In the genomic region with DNA sequence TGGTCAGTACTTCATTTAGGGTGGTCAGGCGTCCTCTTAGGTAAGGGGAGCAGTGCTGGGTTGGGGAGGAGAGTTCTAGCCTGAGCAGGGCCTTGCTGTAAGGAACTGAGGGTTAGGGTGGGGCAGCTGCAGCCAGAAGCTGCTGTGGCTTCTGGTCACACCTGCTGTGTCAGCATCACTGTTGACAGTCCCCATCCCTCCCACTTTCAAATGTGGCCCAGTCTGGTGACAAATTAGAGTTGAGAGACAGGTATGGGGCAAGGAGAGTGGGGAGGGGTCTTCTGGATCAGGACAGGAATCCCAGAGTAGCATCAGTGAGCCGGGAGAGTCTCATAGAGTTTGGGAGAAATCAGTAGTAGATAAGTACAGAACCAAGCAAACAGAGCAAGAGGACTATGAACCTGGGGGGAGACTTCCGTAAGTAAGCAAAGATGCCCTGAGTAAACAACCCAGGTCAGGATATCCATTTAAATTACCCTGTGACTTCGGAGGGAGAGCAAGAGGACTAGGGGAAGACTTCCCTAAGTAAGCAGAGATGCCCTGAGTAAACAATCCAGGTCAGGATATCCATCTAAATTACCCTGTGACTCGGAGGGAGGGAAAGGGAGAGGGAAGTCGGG, we compare ENCODE assay signal across 1 cellular context.
TF ChIP-seq lines count a peak whose summit lies in the region.

No MANE protein-coding gene starts in this region.

TF ChIP-seq in HEK293, 187 proteins besides CTCF, POLR2A, EP300 and RAD21 (continued from another document):
- TF ChIP-seq, protein P1, sequence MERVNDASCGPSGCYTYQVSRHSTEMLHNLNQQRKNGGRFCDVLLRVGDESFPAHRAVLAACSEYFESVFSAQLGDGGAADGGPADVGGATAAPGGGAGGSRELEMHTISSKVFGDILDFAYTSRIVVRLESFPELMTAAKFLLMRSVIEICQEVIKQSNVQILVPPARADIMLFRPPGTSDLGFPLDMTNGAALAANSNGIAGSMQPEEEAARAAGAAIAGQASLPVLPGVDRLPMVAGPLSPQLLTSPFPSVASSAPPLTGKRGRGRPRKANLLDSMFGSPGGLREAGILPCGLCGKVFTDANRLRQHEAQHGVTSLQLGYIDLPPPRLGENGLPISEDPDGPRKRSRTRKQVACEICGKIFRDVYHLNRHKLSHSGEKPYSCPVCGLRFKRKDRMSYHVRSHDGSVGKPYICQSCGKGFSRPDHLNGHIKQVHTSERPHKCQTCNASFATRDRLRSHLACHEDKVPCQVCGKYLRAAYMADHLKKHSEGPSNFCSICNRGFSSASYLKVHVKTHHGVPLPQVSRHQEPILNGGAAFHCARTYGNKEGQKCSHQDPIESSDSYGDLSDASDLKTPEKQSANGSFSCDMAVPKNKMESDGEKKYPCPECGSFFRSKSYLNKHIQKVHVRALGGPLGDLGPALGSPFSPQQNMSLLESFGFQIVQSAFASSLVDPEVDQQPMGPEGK (tag by site-specific recombination; IDR thresholded peaks at IDR 0.05): peak; percentile 76
- TF ChIP-seq ZNF571 (tag by site-specific recombination; IDR thresholded peaks at IDR 0.05): no peak
- TF ChIP-seq ZNF169 (tag by site-specific recombination; IDR thresholded peaks at IDR 0.05): no peak
- TF ChIP-seq WT1 (tag by site-specific recombination; IDR thresholded peaks at IDR 0.05): peak; percentile 90
- TF ChIP-seq SCRT1 (tag by site-specific recombination; IDR thresholded peaks at IDR 0.05; ENCODE audit: borderline replicate concordance): no peak
- no peak for TF ChIP-seq ZNF202 (tag by site-specific recombination; IDR thresholded peaks at IDR 0.05; ENCODE audit: borderline replicate concordance)
- TF ChIP-seq, protein P2, sequence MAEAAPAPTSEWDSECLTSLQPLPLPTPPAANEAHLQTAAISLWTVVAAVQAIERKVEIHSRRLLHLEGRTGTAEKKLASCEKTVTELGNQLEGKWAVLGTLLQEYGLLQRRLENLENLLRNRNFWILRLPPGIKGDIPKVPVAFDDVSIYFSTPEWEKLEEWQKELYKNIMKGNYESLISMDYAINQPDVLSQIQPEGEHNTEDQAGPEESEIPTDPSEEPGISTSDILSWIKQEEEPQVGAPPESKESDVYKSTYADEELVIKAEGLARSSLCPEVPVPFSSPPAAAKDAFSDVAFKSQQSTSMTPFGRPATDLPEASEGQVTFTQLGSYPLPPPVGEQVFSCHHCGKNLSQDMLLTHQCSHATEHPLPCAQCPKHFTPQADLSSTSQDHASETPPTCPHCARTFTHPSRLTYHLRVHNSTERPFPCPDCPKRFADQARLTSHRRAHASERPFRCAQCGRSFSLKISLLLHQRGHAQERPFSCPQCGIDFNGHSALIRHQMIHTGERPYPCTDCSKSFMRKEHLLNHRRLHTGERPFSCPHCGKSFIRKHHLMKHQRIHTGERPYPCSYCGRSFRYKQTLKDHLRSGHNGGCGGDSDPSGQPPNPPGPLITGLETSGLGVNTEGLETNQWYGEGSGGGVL (tag by site-specific recombination; IDR thresholded peaks at IDR 0.05): peak; percentile 50
- TF ChIP-seq ZNF341 (tag by site-specific recombination; IDR thresholded peaks at IDR 0.05; ENCODE audit: low read depth): 0 out of 2 replicates have a peak, but pooled peaks have one; percentile 38
- no peak for TF ChIP-seq SALL2 (tag by site-specific recombination; IDR thresholded peaks at IDR 0.05; ENCODE audit: borderline replicate concordance)
- no peak for TF ChIP-seq ZFHX2 (tag by site-specific recombination; conservative IDR thresholded peaks at IDR 0.05)
- TF ChIP-seq, protein P3, sequence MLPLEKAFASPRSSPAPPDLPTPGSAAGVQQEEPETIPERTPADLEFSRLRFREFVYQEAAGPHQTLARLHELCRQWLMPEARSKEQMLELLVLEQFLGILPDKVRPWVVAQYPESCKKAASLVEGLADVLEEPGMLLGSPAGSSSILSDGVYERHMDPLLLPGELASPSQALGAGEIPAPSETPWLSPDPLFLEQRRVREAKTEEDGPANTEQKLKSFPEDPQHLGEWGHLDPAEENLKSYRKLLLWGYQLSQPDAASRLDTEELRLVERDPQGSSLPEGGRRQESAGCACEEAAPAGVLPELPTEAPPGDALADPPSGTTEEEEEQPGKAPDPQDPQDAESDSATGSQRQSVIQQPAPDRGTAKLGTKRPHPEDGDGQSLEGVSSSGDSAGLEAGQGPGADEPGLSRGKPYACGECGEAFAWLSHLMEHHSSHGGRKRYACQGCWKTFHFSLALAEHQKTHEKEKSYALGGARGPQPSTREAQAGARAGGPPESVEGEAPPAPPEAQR (tag by site-specific recombination; IDR thresholded peaks at IDR 0.05): no peak
- TF ChIP-seq ZNF776 (tag by site-specific recombination; IDR thresholded peaks at IDR 0.05; ENCODE audit: borderline replicate concordance): no peak
- no peak for TF ChIP-seq ZNF184 (tag by site-specific recombination; IDR thresholded peaks at IDR 0.05)
- peak; percentile 73 for TF ChIP-seq GLIS1 (tag by site-specific recombination; IDR thresholded peaks at IDR 0.05)
- TF ChIP-seq, protein P4, sequence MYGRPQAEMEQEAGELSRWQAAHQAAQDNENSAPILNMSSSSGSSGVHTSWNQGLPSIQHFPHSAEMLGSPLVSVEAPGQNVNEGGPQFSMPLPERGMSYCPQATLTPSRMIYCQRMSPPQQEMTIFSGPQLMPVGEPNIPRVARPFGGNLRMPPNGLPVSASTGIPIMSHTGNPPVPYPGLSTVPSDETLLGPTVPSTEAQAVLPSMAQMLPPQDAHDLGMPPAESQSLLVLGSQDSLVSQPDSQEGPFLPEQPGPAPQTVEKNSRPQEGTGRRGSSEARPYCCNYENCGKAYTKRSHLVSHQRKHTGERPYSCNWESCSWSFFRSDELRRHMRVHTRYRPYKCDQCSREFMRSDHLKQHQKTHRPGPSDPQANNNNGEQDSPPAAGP (tag by site-specific recombination; IDR thresholded peaks at IDR 0.05): peak; percentile 52; the same call in 1 of the 2 replicates
- TF ChIP-seq ZNF404 (tag by site-specific recombination; IDR thresholded peaks at IDR 0.05): no peak
- no peak for TF ChIP-seq ZNF558 (tag by site-specific recombination; IDR thresholded peaks at IDR 0.05)
- no peak for TF ChIP-seq ZNF24 (tag by site-specific recombination; IDR thresholded peaks at IDR 0.05)
- TF ChIP-seq ZIC2 (tag by site-specific recombination; IDR thresholded peaks at IDR 0.05): no peak
- TF ChIP-seq OSR2 (tag by site-specific recombination; IDR thresholded peaks at IDR 0.05): peak; percentile 82
- no peak for TF ChIP-seq RBAK (tag by site-specific recombination; IDR thresholded peaks at IDR 0.05)
- TF ChIP-seq ZNF2 (tag by site-specific recombination; IDR thresholded peaks at IDR 0.05): no peak
- 0 out of 2 replicates have a peak, but pooled peaks have one; percentile 38 for TF ChIP-seq SP7 (tag by site-specific recombination; IDR thresholded peaks at IDR 0.05)
- TF ChIP-seq ZFP69B (tag by site-specific recombination; IDR thresholded peaks at IDR 0.05): no peak
- TF ChIP-seq, protein P5, sequence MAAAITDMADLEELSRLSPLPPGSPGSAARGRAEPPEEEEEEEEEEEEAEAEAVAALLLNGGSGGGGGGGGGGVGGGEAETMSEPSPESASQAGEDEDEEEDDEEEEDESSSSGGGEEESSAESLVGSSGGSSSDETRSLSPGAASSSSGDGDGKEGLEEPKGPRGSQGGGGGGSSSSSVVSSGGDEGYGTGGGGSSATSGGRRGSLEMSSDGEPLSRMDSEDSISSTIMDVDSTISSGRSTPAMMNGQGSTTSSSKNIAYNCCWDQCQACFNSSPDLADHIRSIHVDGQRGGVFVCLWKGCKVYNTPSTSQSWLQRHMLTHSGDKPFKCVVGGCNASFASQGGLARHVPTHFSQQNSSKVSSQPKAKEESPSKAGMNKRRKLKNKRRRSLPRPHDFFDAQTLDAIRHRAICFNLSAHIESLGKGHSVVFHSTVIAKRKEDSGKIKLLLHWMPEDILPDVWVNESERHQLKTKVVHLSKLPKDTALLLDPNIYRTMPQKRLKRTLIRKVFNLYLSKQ (tag by site-specific recombination; IDR thresholded peaks at IDR 0.05; ENCODE audit: borderline replicate concordance): no peak
- TF ChIP-seq ZNF133 (tag by site-specific recombination; IDR thresholded peaks at IDR 0.05): no peak
- no peak for TF ChIP-seq SCRT2 (tag by site-specific recombination; IDR thresholded peaks at IDR 0.05)
- TF ChIP-seq ZNF510 (tag by site-specific recombination; IDR thresholded peaks at IDR 0.05; ENCODE audit: insufficient replicate concordance): no peak
- TF ChIP-seq, protein P6, sequence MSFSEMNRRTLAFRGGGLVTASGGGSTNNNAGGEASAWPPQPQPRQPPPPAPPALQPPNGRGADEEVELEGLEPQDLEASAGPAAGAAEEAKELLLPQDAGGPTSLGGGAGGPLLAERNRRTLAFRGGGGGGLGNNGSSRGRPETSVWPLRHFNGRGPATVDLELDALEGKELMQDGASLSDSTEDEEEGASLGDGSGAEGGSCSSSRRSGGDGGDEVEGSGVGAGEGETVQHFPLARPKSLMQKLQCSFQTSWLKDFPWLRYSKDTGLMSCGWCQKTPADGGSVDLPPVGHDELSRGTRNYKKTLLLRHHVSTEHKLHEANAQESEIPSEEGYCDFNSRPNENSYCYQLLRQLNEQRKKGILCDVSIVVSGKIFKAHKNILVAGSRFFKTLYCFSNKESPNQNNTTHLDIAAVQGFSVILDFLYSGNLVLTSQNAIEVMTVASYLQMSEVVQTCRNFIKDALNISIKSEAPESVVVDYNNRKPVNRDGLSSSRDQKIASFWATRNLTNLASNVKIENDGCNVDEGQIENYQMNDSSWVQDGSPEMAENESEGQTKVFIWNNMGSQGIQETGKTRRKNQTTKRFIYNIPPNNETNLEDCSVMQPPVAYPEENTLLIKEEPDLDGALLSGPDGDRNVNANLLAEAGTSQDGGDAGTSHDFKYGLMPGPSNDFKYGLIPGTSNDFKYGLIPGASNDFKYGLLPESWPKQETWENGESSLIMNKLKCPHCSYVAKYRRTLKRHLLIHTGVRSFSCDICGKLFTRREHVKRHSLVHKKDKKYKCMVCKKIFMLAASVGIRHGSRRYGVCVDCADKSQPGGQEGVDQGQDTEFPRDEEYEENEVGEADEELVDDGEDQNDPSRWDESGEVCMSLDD (tag by site-specific recombination; IDR thresholded peaks at IDR 0.05): no peak
- TF ChIP-seq ZNF658 (tag by site-specific recombination; IDR thresholded peaks at IDR 0.05): no peak
- TF ChIP-seq ZNF391 (tag by site-specific recombination; IDR thresholded peaks at IDR 0.05; ENCODE audit: borderline replicate concordance, low read depth): no peak
